ENCODE assay signal across 9 cellular contexts in genomic region chr15:85704021-85704420, GRCh38.
DNase-seq lines count a peak whose midpoint lies in the region; ATAC-seq, FAIRE-seq and TF ChIP-seq lines count a peak whose summit lies in the region.
"Had no signal": no experiment of that assay in that cellular context is flagged by ENCODE, and none has a peak within 500 bp of the region (broad histone marks: within the 10 kb centered on the region; RNA-seq: fewer than 3 reads in every experiment).

No MANE protein-coding gene starts in this region.

- no peak for TF ChIP-seq EP300 in esophagus muscularis mucosa (IDR thresholded peaks at IDR 0.05)

- H3K36me3 ChIP-seq in SU-DHL-6 (ENCODE audit: low read length), result peaks cover 12% of the 10 kb centered on the region
- H3K36me3 ChIP-seq in esophagus muscularis mucosa, result peaks cover 0 to 29% (median 11%) of the 10 kb centered on the region in 4 donors
- H3K36me3 ChIP-seq in smooth muscle cell (ENCODE audit: low read depth), result no peaks in the 10 kb centered on the region

- peak overlapping the region; percentile 24 for H3K4me3 ChIP-seq in SU-DHL-6 (ENCODE audit: insufficient read depth, low read length, poor library complexity, severe bottlenecking)
- H3K4me3 ChIP-seq in esophagus muscularis mucosa, result no peak overlapping the region
- no peak overlapping the region for H3K4me3 ChIP-seq in smooth muscle cell

- H3K9me2 ChIP-seq in SU-DHL-6 (replicated peaks; ENCODE audit: insufficient read depth, low read length), result no peaks in the 10 kb centered on the region

- H3K79me2 ChIP-seq in SU-DHL-6 (ENCODE audit: insufficient read depth, low read length), result peaks cover 68% of the 10 kb centered on the region
- H3K79me2 ChIP-seq in smooth muscle cell (ENCODE audit: low read depth), result no peaks in the 10 kb centered on the region

- POLR2A ChIA-PET in RWPE1 (lab: Yijun Ruan, JAX; ENCODE audit: low non-redundant PET), result no interaction called here

- peak; percentile 60; the same call in 1 of the 2 replicates for TF ChIP-seq POLR2A in GM12891 (IDR thresholded peaks at IDR 0.05; ENCODE audit: low read depth, low read length)
- TF ChIP-seq POLR2A in esophagus muscularis mucosa (IDR thresholded peaks at IDR 0.05; ENCODE audit: low read depth), result no peak

- H3K27me3 ChIP-seq in SU-DHL-6 (ENCODE audit: low read length), result no peaks in the 10 kb centered on the region
- H3K27me3 ChIP-seq in esophagus muscularis mucosa, result no peaks in the 10 kb centered on the region
- no peaks in the 10 kb centered on the region for H3K27me3 ChIP-seq in smooth muscle cell (ENCODE audit: low read depth)

- H2AFZ ChIP-seq in SU-DHL-6 (ENCODE audit: low read depth, low read length, severe bottlenecking), result no peak overlapping the region
- no peak overlapping the region for H2AFZ ChIP-seq in smooth muscle cell (ENCODE audit: low read depth)

- no peaks in the 10 kb centered on the region for H4K20me1 ChIP-seq in SU-DHL-6 (ENCODE audit: low read depth, low read length)
- no peaks in the 10 kb centered on the region for H4K20me1 ChIP-seq in smooth muscle cell (ENCODE audit: low read depth)

- H3K4me1 ChIP-seq in esophagus muscularis mucosa (peaks cover 73 to 80% (median 76%) of the 10 kb centered on the region in 4 donors), smooth muscle cell (ENCODE audit: low read depth) (peaks cover 25% of the 10 kb centered on the region)

- H3K27ac ChIP-seq in SU-DHL-6 (ENCODE audit: low read depth, low read length) (peak overlapping the region; percentile 96), esophagus muscularis mucosa (replicated peaks in 1 of 4) (peak overlapping the region; percentile 78 to 80 (median 79)), smooth muscle cell (ENCODE audit: low read depth) (peak overlapping the region; percentile 97), RWPE1 (no peak overlapping the region)

- peak overlapping the region; percentile 46 for H3K9ac ChIP-seq in SU-DHL-6 (ENCODE audit: low read length)
- H3K9ac ChIP-seq in smooth muscle cell (ENCODE audit: low read depth), result peak overlapping the region; percentile 84

- H3K9me3 ChIP-seq in SU-DHL-6 (ENCODE audit: insufficient read depth, low read length), result no peaks in the 10 kb centered on the region
- H3K9me3 ChIP-seq in esophagus muscularis mucosa, result no peaks in the 10 kb centered on the region
- H3K9me3 ChIP-seq in smooth muscle cell (replicated peaks; ENCODE audit: low read depth), result no peaks in the 10 kb centered on the region

- 66% methylated on average over 3 of the region's 3 CpGs for WGBS in esophagus muscularis mucosa
- WGBS in smooth muscle cell (ENCODE audit: low lambda C conversion rate), result 35% methylated on average over 3 of the region's 3 CpGs

- TF ChIP-seq CTCF in SU-DHL-6 (IDR thresholded peaks at IDR 0.05; ENCODE audit: insufficient read depth, low read length, poor library complexity, severe bottlenecking) (no peak), esophagus muscularis mucosa (IDR thresholded peaks at IDR 0.05) (no peak), smooth muscle cell (IDR thresholded peaks at IDR 0.05; ENCODE audit: borderline replicate concordance, insufficient read depth, poor library complexity, severe bottlenecking) (no peak), RWPE1 (conservative IDR thresholded peaks at IDR 0.05; ENCODE audit: low read depth) (no peak)

- peak overlapping the region; percentile 90 for H3K4me2 ChIP-seq in SU-DHL-6 (ENCODE audit: low read depth, low read length, poor library complexity, severe bottlenecking)
- H3K4me2 ChIP-seq in smooth muscle cell, result peak overlapping the region; percentile 77

- peaks cover 76% of the 10 kb centered on the region for H3F3A ChIP-seq in SU-DHL-6 (ENCODE audit: insufficient read depth)
- peaks cover 48% of the 10 kb centered on the region for H3F3A ChIP-seq in smooth muscle cell (ENCODE audit: low read depth)

- CTCF ChIA-PET in RWPE1 (lab: Yijun Ruan, JAX), result no interaction called here

- DNase-seq in GM12891 (ENCODE audit: insufficient read length, low spot score), result no peak
- DNase-seq in esophagus muscularis mucosa (ENCODE audit: extremely low spot score), result no peak
- no peak for DNase-seq in smooth muscle cell (lab: John Stamatoyannopoulos, UW; ENCODE audit: unreplicated experiment)
- no peak for DNase-seq in activated gamma-delta T cell (lab: John Stamatoyannopoulos, UW)
- DNase-seq in central memory CD4-positive, alpha-beta T cell, result no peak
- DNase-seq in RWPE1 (ENCODE audit: low spot score), result no peak
- DNase-seq: SHP77 had no signal

- intact Hi-C loops in esophagus muscularis mucosa (cut with DNase I), result no loop called here

- FAIRE-seq in GM12891 (lab: Jason Lieb, UNC), result peak; percentile 56

- ATAC-seq in HG03342 (IDR thresholded peaks at IDR 0.05; ENCODE audit: unreplicated experiment), result no peak

TF ChIP-seq in GM12891, 5 proteins besides CTCF, POLR2A, EP300 and RAD21:
- TF ChIP-seq SPI1 (IDR thresholded peaks at IDR 0.05; ENCODE audit: low read depth, low read length) (no peak), POLR2AphosphoS5 (IDR thresholded peaks at IDR 0.05; ENCODE audit: low read depth, low read length) (peak; percentile 41; the same call in 1 of the 2 replicates)
TF ChIP-seq in GM12891: peak in this region for 1.
